1 cellular context compared by ENCODE assay signal in genomic region chr12:52280796-52281560, GRCh38.
A peak's percentile ranks its signal among the peaks of the same experiment; 100 is the strongest.
TF ChIP-seq lines count a peak whose summit lies in the region.

No MANE protein-coding gene starts in this region.

TF ChIP-seq in A549, 52 proteins besides CTCF, POLR2A, EP300 and RAD21 (continued from another document):
- TF ChIP-seq ELK1 (IDR thresholded peaks at IDR 0.05; ENCODE audit: low read depth, low read length), result no peak
- TF ChIP-seq HEYL (CRISPR knock-in tag; IDR thresholded peaks at IDR 0.05), result peak; percentile 93
- peak; percentile 98 for TF ChIP-seq EHF (CRISPR knock-in tag; IDR thresholded peaks at IDR 0.05)
- TF ChIP-seq MAZ (IDR thresholded peaks at IDR 0.05; ENCODE audit: borderline replicate concordance, low read depth, low read length), result no peak; the same call in 1 of the 2 replicates
- TF ChIP-seq POLR2AphosphoS2 (conservative IDR thresholded peaks at IDR 0.05; ENCODE audit: low read length), result peak; percentile 30; the same call in 1 of the 2 replicates
- peak; percentile 93 for TF ChIP-seq HOXB5 (CRISPR knock-in tag; IDR thresholded peaks at IDR 0.05)
- peak; percentile 93 for TF ChIP-seq FOXS1 (CRISPR knock-in tag; IDR thresholded peaks at IDR 0.05)
- TF ChIP-seq ATOH8 (CRISPR knock-in tag; IDR thresholded peaks at IDR 0.05; ENCODE audit: low read depth), result peak; percentile 93
- peak; percentile 62; the same call in 1 of the 2 replicates for TF ChIP-seq PBX3 (IDR thresholded peaks at IDR 0.05)
- TF ChIP-seq RCOR1 (IDR thresholded peaks at IDR 0.05; ENCODE audit: low read depth, low read length), result no peak
- TF ChIP-seq TP53 (CRISPR knock-in tag; IDR thresholded peaks at IDR 0.05), result peak; percentile 98
- TF ChIP-seq HOXB13 (CRISPR knock-in tag; IDR thresholded peaks at IDR 0.05; ENCODE audit: low read depth), result peak; percentile 99
- TF ChIP-seq REST (IDR thresholded peaks at IDR 0.05), result no peak
- TF ChIP-seq ESRRA (IDR thresholded peaks at IDR 0.05; ENCODE audit: borderline replicate concordance, low read length), result no peak
- TF ChIP-seq E2F6 (IDR thresholded peaks at IDR 0.05; ENCODE audit: borderline replicate concordance, low read depth), result peak; percentile 61; the same call in 1 of the 2 replicates
- no peak for TF ChIP-seq CBX8 (IDR thresholded peaks at IDR 0.05)
- peak; percentile 98 for TF ChIP-seq ZNF302 (CRISPR knock-in tag; IDR thresholded peaks at IDR 0.05)
- TF ChIP-seq TFCP2L1 (CRISPR knock-in tag; IDR thresholded peaks at IDR 0.05), result peak; percentile 89
- TF ChIP-seq ZSCAN20 (CRISPR knock-in tag; IDR thresholded peaks at IDR 0.05), result peak; percentile 85
